ENCODE assay signal across 22 cellular contexts in the genomic region with DNA sequence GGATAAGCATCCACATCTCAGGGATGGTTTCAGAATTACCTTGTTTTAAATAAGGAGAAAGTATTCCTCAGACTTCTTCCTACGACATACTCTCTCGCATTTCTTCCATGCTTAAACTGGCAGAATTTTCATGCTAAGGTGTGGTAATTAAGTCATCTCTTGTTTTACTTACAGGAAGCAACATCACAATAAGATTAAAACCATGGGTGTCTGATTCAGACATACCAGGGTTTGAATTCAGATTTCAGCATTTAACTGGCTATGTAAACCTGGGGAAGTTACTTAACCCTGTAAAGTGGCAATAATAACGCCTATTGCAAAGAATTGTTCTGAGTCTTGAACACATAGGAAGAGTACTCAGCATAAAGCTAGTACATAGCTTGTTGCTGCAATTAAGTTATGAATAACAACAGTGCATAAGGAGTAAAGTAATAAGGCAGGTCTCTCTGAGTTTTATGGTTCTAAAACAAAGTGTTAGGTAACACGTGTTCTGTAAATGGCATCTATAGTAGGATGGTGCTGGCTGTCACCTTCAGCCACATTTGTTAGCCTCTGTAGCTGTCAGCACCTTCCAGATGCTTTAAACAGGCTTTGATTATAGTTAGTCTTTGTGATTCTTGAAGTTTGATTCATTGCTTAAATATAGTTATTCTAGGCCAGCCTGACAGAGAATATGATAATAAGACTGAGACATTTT. TPM values are rescaled to one million over a fixed set of nuclear protein-coding genes. Genes with fewer than 3 reads are reported as not detected.
DNase-seq lines count a peak whose midpoint lies in the region; ATAC-seq, FAIRE-seq and TF ChIP-seq lines count a peak whose summit lies in the region.
"Had no signal": no experiment of that assay in that cellular context is flagged by ENCODE, and none has a peak within 500 bp of the region (broad histone marks: within the 10 kb centered on the region; RNA-seq: fewer than 3 reads in every experiment).

No MANE protein-coding gene starts in this region.

- H3K9ac ChIP-seq in keratinocyte (ENCODE audit: control insufficient read depth, extremely low read depth, insufficient read depth, low read length): no peak overlapping the region
- H3K9ac ChIP-seq: GM23248 had no signal

- no peak overlapping the region for H3K27ac Mint-ChIP-seq in activated T-cell treated with anti-CD3 and anti-CD28 coated beads, Interleukin-2, amount 50 U/mL, for 72 hours

- H3K4me3 ChIP-seq in epithelial cell of esophagus (ENCODE audit: low read length) (no peak overlapping the region), keratinocyte (ENCODE audit: control insufficient read depth in 2 of 3, extremely low read depth in 1 of 3, insufficient read depth in 2 of 3, low read depth in 1 of 3, low read length in 3 of 3) (no peak overlapping the region)
- H3K4me3 ChIP-seq: GM23248, SK-N-MC had no signal

- no peak overlapping the region for H3K27ac ChIP-seq in keratinocyte (ENCODE audit: control insufficient read depth, insufficient read depth, low read length)
- H3K27ac ChIP-seq: GM23248, SK-N-MC had no signal

- H3K4me2 ChIP-seq in keratinocyte (ENCODE audit: control insufficient read depth, extremely low read depth, insufficient read depth, low read depth, low read length): no peak overlapping the region

- dilution Hi-C loops in keratinocyte (cut with MboI; ENCODE audit: extremely low pct_ligation_motif_present, low sequenced_read_pairs): no loop called here

- H3K4me1 Mint-ChIP-seq in activated T-cell treated with anti-CD3 and anti-CD28 coated beads, Interleukin-2, amount 50 U/mL, for 72 hours (ENCODE audit: low read depth): no peaks in the 10 kb centered on the region

- DNase-seq in GM12891 (ENCODE audit: insufficient read length, low spot score) (no peak), HTR-8/SVneo (ENCODE audit: insufficient read length, low spot score) (no peak), epithelial cell of esophagus (ENCODE audit: low read depth) (peak; percentile 70), keratinocyte (ENCODE audit: low read depth, low spot score) (no peak)
- no peak for DNase-seq in activated T-cell treated with anti-CD3 and anti-CD28 coated beads, Interleukin-2, amount 50 U/mL, for 72 hours
- DNase-seq in NK-92 treated with Interleukin-12 subunit alpha and Interleukin-12 subunit beta, amount 100 ng/mL, for 24 hours (lab: John Stamatoyannopoulos, UW): no peak
- DNase-seq: DMS53, GM23248, HCEC 1CT, Karpas-422, NCI-H1417, NCI-H1694 treated with DMSO at 0.1 percent for 48 hours, NCI-H2081 treated with DMSO at 0.1 percent for 48 hours, NCI-H2171 treated with DMSO at 0.1 percent for 48 hours, NCI-H524 treated with DMSO at 0.1 percent for 48 hours, NCI-H82, PC-3, SHP77 treated with DMSO at 0.1 percent for 48 hours had no signal

- no peaks in the 10 kb centered on the region for H3K4me1 ChIP-seq in keratinocyte (ENCODE audit: control insufficient read depth, extremely low read depth, insufficient read depth, low read length)

- no peaks in the 10 kb centered on the region for H3K27me3 ChIP-seq in keratinocyte (ENCODE audit: control insufficient read depth, extremely low read depth, insufficient read depth, low read length)

- peaks cover 8 to 9% of the 10 kb centered on the region in 2 donors for H3K36me3 Mint-ChIP-seq in activated T-cell treated with anti-CD3 and anti-CD28 coated beads, Interleukin-2, amount 50 U/mL, for 72 hours (ENCODE audit: insufficient read depth in 2 of 2)

- no peaks in the 10 kb centered on the region for H3K9me3 ChIP-seq in keratinocyte (ENCODE audit: control insufficient read depth, low read depth, low read length)

- H3K27me3 Mint-ChIP-seq in activated T-cell treated with anti-CD3 and anti-CD28 coated beads, Interleukin-2, amount 50 U/mL, for 72 hours (ENCODE audit: low read depth): no peaks in the 10 kb centered on the region

- TF ChIP-seq POLR2A in GM12891 (IDR thresholded peaks at IDR 0.05; ENCODE audit: low read depth, low read length): no peak

- no peak for ATAC-seq in activated T-cell treated with anti-CD3 and anti-CD28 coated beads, Interleukin-2, amount 50 U/mL, for 72 hours (replicated peaks in 1 of 2)
- ATAC-seq in HG03280 (IDR thresholded peaks at IDR 0.05; ENCODE audit: unreplicated experiment): no peak
- ATAC-seq: PC-3 had no signal

- H3K36me3 ChIP-seq in keratinocyte (ENCODE audit: control insufficient read depth in 2 of 2, extremely low read depth in 1 of 2, insufficient read depth in 2 of 2, low read length in 2 of 2): peaks cover 2 to 9% of the 10 kb centered on the region in 2 experiments

- H2AFZ ChIP-seq in keratinocyte (ENCODE audit: control insufficient read depth, low read length): no peak overlapping the region
- H2AFZ ChIP-seq: GM23248 had no signal

- peaks cover 6 to 7% of the 10 kb centered on the region in 2 donors for H3K9me3 Mint-ChIP-seq in activated T-cell treated with anti-CD3 and anti-CD28 coated beads, Interleukin-2, amount 50 U/mL, for 72 hours

- no peaks in the 10 kb centered on the region for H4K20me1 ChIP-seq in keratinocyte (ENCODE audit: control insufficient read depth, extremely low read depth, insufficient read depth, low read length)

- no peaks in the 10 kb centered on the region for H3K9me1 ChIP-seq in keratinocyte (ENCODE audit: control insufficient read depth, extremely low read depth, insufficient read depth, low read length)

- peaks cover 6% of the 10 kb centered on the region for H3K79me2 ChIP-seq in keratinocyte (ENCODE audit: control insufficient read depth, insufficient read depth, low read length)

- peak; percentile 73 for FAIRE-seq in GM12891 (lab: Jason Lieb, UNC)
- peak; percentile 69 for FAIRE-seq in HTR-8/SVneo (lab: Jason Lieb, UNC)
- peak; percentile 32 for FAIRE-seq in keratinocyte (lab: Jason Lieb, UNC)
- FAIRE-seq: A204.1, D721Med had no signal

- TF ChIP-seq CTCF in epithelial cell of esophagus (IDR thresholded peaks at IDR 0.05; ENCODE audit: insufficient read depth, low read depth, low read length, missing control alignments) (no peak), keratinocyte (optimal IDR thresholded peaks at IDR 0.05 in 1 of 3, IDR thresholded peaks at IDR 0.05 in 1 of 3, conservative IDR thresholded peaks at IDR 0.05 in 1 of 3; ENCODE audit: extremely low read depth in 1 of 3, insufficient read depth in 2 of 3, low read length in 3 of 3) (no peak)

- no peak overlapping the region for H3K4me3 Mint-ChIP-seq in activated T-cell treated with anti-CD3 and anti-CD28 coated beads, Interleukin-2, amount 50 U/mL, for 72 hours

TF ChIP-seq in GM12891, 5 proteins besides CTCF, POLR2A, EP300 and RAD21:
- no peak for TF ChIP-seq POU2F2 (IDR thresholded peaks at IDR 0.05; ENCODE audit: low read depth, low read length)
- no peak for TF ChIP-seq PAX5 (IDR thresholded peaks at IDR 0.05; ENCODE audit: insufficient read depth, low read length, severe bottlenecking)
- TF ChIP-seq TAF1 (IDR thresholded peaks at IDR 0.05; ENCODE audit: low read depth, low read length): no peak
- TF ChIP-seq POLR2AphosphoS5 (IDR thresholded peaks at IDR 0.05; ENCODE audit: low read depth, low read length): no peak
- no peak for TF ChIP-seq SPI1 (IDR thresholded peaks at IDR 0.05; ENCODE audit: low read depth, low read length)

RNA-seq across cellular contexts. Expression of a gene that starts 38.8 kb away (rescaled TPM):
- polyA plus RNA-seq in GM12891 (2012; ENCODE audit: low read depth, missing spikeins): 17.6 TPM
- polyA plus RNA-seq in keratinocyte: 36.1 to 48.4 TPM (median 41.6 TPM) in 3 replicates
- 12.3 TPM for polyA plus RNA-seq in keratinocyte (2011; ENCODE audit: low read depth)
- 32.3 and 35.8 TPM in 2 replicates for polyA plus RNA-seq in keratinocyte (2011; cell fraction: cytosol; rRNA removed)
- polyA plus RNA-seq in keratinocyte (2011; cell fraction: nucleus; rRNA removed): 45.3 and 47.6 TPM in 2 replicates
- polyA plus RNA-seq in keratinocyte (2012; ENCODE audit: low replicate concordance): 28.7 and 33.1 TPM in 2 replicates
- polyA minus RNA-seq in keratinocyte: 16.7 to 17.9 TPM (median 17.2 TPM) in 3 replicates
- 13.2 TPM for polyA minus RNA-seq in keratinocyte (2011; cell fraction: cytosol; rRNA and poly(A)+ RNA removed)
- 14.9 and 27.0 TPM in 2 replicates for polyA minus RNA-seq in keratinocyte (2011; cell fraction: nucleus; rRNA and poly(A)+ RNA removed)
- total RNA-seq in activated T-cell treated with anti-CD3 and anti-CD28 coated beads, Interleukin-2, amount 50 U/mL, for 72 hours: 10 to 100 TPM; 10.4 to 12.2 TPM

RNA-seq across cellular contexts. Expression of a gene that starts 42.6 kb away (rescaled TPM):
- 1.1 TPM for polyA plus RNA-seq in GM12891 (2012; ENCODE audit: low read depth, missing spikeins)
- 0.84 to 1.1 TPM (median 1.1 TPM) in 3 replicates for polyA plus RNA-seq in keratinocyte
- polyA plus RNA-seq in keratinocyte (2011; ENCODE audit: low read depth): not detected
- polyA plus RNA-seq in keratinocyte (2011; cell fraction: cytosol; rRNA removed): 0.62 and 0.79 TPM in 2 replicates
- 2.4 and 2.6 TPM in 2 replicates for polyA plus RNA-seq in keratinocyte (2011; cell fraction: nucleus; rRNA removed)
- polyA plus RNA-seq in keratinocyte (2012; ENCODE audit: low replicate concordance): 0.24 and 0.73 TPM in 2 replicates
- 0.49 to 5.5 TPM (median 2.5 TPM) in 3 replicates for polyA minus RNA-seq in keratinocyte
- not detected for polyA minus RNA-seq in keratinocyte (2011; cell fraction: cytosol; rRNA and poly(A)+ RNA removed)
- 0.32 and 0.39 TPM in 2 replicates for polyA minus RNA-seq in keratinocyte (2011; cell fraction: nucleus; rRNA and poly(A)+ RNA removed)
- 1 to 10 TPM; 5.5 to 9.3 TPM for total RNA-seq in activated T-cell treated with anti-CD3 and anti-CD28 coated beads, Interleukin-2, amount 50 U/mL, for 72 hours
